Comparison of ENCODE assay signal across 22 cellular contexts in the genomic region with DNA sequence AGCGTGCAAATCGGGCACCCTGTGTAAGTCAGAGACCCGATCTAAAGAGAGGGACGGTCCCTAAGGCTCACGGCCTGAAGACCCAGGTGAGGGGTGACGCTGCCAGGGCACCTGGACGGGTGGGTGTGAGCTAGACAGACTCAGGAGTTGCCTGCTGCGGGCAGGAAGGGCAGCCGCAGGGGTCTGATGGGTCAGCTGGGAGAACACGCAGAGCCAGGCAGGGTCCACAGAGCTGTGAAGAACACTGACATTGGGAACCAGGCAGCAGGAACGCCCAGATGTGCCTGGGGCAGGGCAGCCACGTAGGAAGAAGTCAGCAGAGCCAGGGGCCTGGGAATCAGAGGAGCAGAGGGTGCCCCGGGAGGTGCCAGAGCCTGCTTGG.
"Had no signal": no experiment of that assay in that cellular context is flagged by ENCODE, and none has a peak within 500 bp of the region (broad histone marks: within the 10 kb centered on the region; RNA-seq: fewer than 3 reads in every experiment).

No MANE protein-coding gene starts in this region.

- H3K36me3 ChIP-seq: brain microvascular endothelial cell, ovary had no signal

- H3K27me3 ChIP-seq: brain microvascular endothelial cell, hepatocyte, ovary, tibial artery had no signal

- H3K9me3 Mint-ChIP-seq: activated CD4-positive, alpha-beta memory T cell treated with anti-CD3 and anti-CD28 coated beads, Interleukin-2, amount 10 ng/mL, durations not matched to agents 7 days and 5 days; activated naive CD8-positive, alpha-beta T cell treated with anti-CD3 and anti-CD28 coated beads, Interleukin-2, amount 50 U/mL, for 24 hours; activated T-helper 2 cell treated with anti-CD3 and anti-CD28 coated beads, Interferon-gamma antibody, Interleukin-2, Interleukin-4, amounts not matched to agents 10 μg/mL and 5 μg/mL and 100 μg/mL, durations not matched to agents 14 hours and 24 hours and 36 hours; central memory CD8-positive, alpha-beta T cell; mesothelial cell of epicardium; T-helper 2 cell treated with Interferon-gamma antibody and Interleukin-4, amounts not matched to agents 5 μg/mL and 100 μg/mL, for 36 hours; WTC11 had no signal

- H3K9me3 ChIP-seq: ovary, tibial artery had no signal

- ATAC-seq: activated CD4-positive, alpha-beta T cell treated with anti-CD3 and anti-CD28 coated beads for 36 hours; activated CD8-positive, alpha-beta memory T cell treated with anti-CD3 and anti-CD28 coated beads, Interleukin-2, amount 10 ng/mL, durations not matched to agents 7 days and 5 days; activated naive CD8-positive, alpha-beta T cell treated with anti-CD3 and anti-CD28 coated beads, Interleukin-2, amount 50 U/mL, for 24 hours; WTC11 had no signal

- H3K4me3 ChIP-seq: hepatocyte, lung, ovary, SK-N-MC, tibial artery had no signal

- H3K27ac ChIP-seq: brain microvascular endothelial cell, hepatocyte, ovary, SK-N-MC, tibial artery had no signal

- H3K27me3 Mint-ChIP-seq: activated CD4-positive, alpha-beta memory T cell treated with anti-CD3 and anti-CD28 coated beads, Interleukin-2, amount 10 ng/mL, durations not matched to agents 7 days and 5 days; activated CD4-positive, alpha-beta T cell treated with anti-CD3 and anti-CD28 coated beads for 36 hours; activated CD8-positive, alpha-beta memory T cell treated with anti-CD3 and anti-CD28 coated beads, Interleukin-2, amount 10 ng/mL, durations not matched to agents 7 days and 5 days; activated naive CD8-positive, alpha-beta T cell treated with anti-CD3 and anti-CD28 coated beads, Interleukin-2, amount 50 U/mL, for 24 hours; central memory CD8-positive, alpha-beta T cell had no signal

- DNase-seq: activated CD4-positive, alpha-beta memory T cell treated with anti-CD3 and anti-CD28 coated beads, Interleukin-2, amount 10 ng/mL, durations not matched to agents 7 days and 5 days; activated CD4-positive, alpha-beta T cell treated with anti-CD3 and anti-CD28 coated beads for 36 hours; activated CD8-positive, alpha-beta memory T cell treated with anti-CD3 and anti-CD28 coated beads, Interleukin-2, amount 10 ng/mL, durations not matched to agents 7 days and 5 days; activated naive CD4-positive, alpha-beta T cell treated with Interleukin-2 at 50 U/mL for 16 hours; activated naive CD8-positive, alpha-beta T cell treated with anti-CD3 and anti-CD28 coated beads, Interleukin-2, amount 50 U/mL, for 24 hours; anterior cingulate cortex; brain microvascular endothelial cell; effector CD4-positive, alpha-beta T cell; stimulated activated CD4-positive, alpha-beta T cell treated with anti-CD3 and anti-CD28 coated beads, Interleukin-12 subunit alpha, Interleukin-12 subunit beta, amount 100 ng/mL, for 4 hours; stimulated activated CD4-positive, alpha-beta T cell treated with anti-CD3 and anti-CD28 coated beads, Interleukin-1b, Interleukin-23, amount 100 ng/mL, for 48 hours; stimulated activated CD8-positive, alpha-beta memory T cell treated with anti-CD3 and anti-CD28 coated beads, Interleukin-4, amount 100 ng/mL, for 48 hours; stimulated activated naive CD4-positive, alpha-beta T cell; tibial artery had no signal

- H3K36me3 Mint-ChIP-seq: activated CD8-positive, alpha-beta memory T cell treated with anti-CD3 and anti-CD28 coated beads, Interleukin-2, amount 10 ng/mL, durations not matched to agents 7 days and 5 days; mesothelial cell of epicardium; WTC11 had no signal

- H3K27ac Mint-ChIP-seq: activated CD4-positive, alpha-beta memory T cell treated with anti-CD3 and anti-CD28 coated beads, Interleukin-2, amount 10 ng/mL, durations not matched to agents 7 days and 5 days; activated CD4-positive, alpha-beta T cell treated with anti-CD3 and anti-CD28 coated beads for 36 hours; activated CD8-positive, alpha-beta memory T cell treated with anti-CD3 and anti-CD28 coated beads, Interleukin-2, amount 10 ng/mL, durations not matched to agents 7 days and 5 days; activated naive CD8-positive, alpha-beta T cell treated with anti-CD3 and anti-CD28 coated beads, Interleukin-2, amount 50 U/mL, for 24 hours; activated T-helper 2 cell treated with anti-CD3 and anti-CD28 coated beads, Interferon-gamma antibody, Interleukin-2, Interleukin-4, amounts not matched to agents 10 μg/mL and 5 μg/mL and 100 μg/mL, durations not matched to agents 14 hours and 24 hours and 36 hours; mesothelial cell of epicardium; T-helper 2 cell treated with Interferon-gamma antibody and Interleukin-4, amounts not matched to agents 5 μg/mL and 100 μg/mL, for 36 hours; WTC11 had no signal

- H3K4me3 Mint-ChIP-seq: activated CD4-positive, alpha-beta memory T cell treated with anti-CD3 and anti-CD28 coated beads, Interleukin-2, amount 10 ng/mL, durations not matched to agents 7 days and 5 days; activated CD4-positive, alpha-beta T cell treated with anti-CD3 and anti-CD28 coated beads for 36 hours; activated CD8-positive, alpha-beta memory T cell treated with anti-CD3 and anti-CD28 coated beads, Interleukin-2, amount 10 ng/mL, durations not matched to agents 7 days and 5 days; activated naive CD8-positive, alpha-beta T cell treated with anti-CD3 and anti-CD28 coated beads, Interleukin-2, amount 50 U/mL, for 24 hours; central memory CD8-positive, alpha-beta T cell; mesothelial cell of epicardium; T-helper 2 cell treated with Interferon-gamma antibody and Interleukin-4, amounts not matched to agents 5 μg/mL and 100 μg/mL, for 36 hours; WTC11 had no signal
